In the genomic region with DNA sequence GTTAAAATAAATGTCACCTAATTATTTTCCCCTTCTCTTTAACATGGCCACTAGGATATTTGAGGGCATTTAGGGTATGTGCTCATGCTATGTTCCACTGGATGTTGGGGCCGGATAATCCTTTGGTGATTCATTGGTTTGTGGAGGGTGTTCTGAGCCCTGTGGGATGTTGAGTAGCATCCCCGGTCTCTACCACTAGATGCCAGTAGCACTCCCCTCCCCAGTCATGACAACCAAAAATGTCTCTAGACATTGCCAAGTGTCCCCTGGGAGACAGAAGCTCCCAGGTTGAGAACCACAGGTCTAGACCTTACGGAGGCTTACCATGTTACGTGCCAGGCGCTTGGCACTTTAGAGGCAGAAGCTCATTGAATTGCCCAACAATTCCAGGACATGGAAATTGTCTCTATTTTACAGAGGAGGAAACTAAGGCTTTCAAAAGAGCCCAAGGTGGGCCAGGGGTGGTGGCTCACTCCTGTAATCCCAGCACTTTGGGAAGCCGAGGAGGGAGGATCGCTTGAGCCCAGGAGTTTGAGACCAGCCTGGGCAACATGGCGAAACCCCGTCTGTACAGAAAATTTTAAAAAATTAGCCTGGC, we compare ENCODE assay signal across 8 cellular contexts. TPM values are rescaled to one million over a fixed set of nuclear protein-coding genes. Genes with fewer than 3 reads are reported as not detected.
DNase-seq lines count a peak whose midpoint lies in the region; ATAC-seq and TF ChIP-seq lines count a peak whose summit lies in the region.

No MANE protein-coding gene starts in this region.

- DNase-seq in activated CD4-positive, CD25-positive, alpha-beta regulatory T cell (lab: John Stamatoyannopoulos, UW): no peak
- DNase-seq in IMR-90 (peak; percentile 76), SK-MEL-5 (ENCODE audit: low read depth, low spot score) (peak; percentile 79), neural progenitor cell (ENCODE audit: low spot score) (peak; percentile 75)
- no peak for DNase-seq in effector memory CD8-positive, alpha-beta T cell

- in situ Hi-C loops in IMR-90 (cut with MboI; ENCODE audit: low sequenced_read_pairs) (loop anchor here (5.0 to 10.0 kb wide), 2 partner anchors 72 to 341 kb away; partner anchors contain the start of gene NAPSA), SK-MEL-5 (cut with HindIII; ENCODE audit: low pct_unique_long_range_greater_than_20kb, low sequenced_read_pairs) (no loop called here)

- CTCF ChIA-PET in IMR-90 (lab: Yijun Ruan, JAX): interaction anchor here (0.6 to 1.3 kb wide), 5 partner anchors 10 to 78 kb away, joined by 3 to 4 read pairs (median 3); no protein-coding TSS in a partner anchor

- no peak overlapping the region for H2AK5ac ChIP-seq in IMR-90 (ENCODE audit: low read depth, low read length)

- H2BK15ac ChIP-seq in IMR-90 (ENCODE audit: low read depth, low read length): no peak overlapping the region

- no peaks in the 10 kb centered on the region for H3K27me3 ChIP-seq in IMR-90 (ENCODE audit: control insufficient read depth, insufficient read depth, low read length)
- H3K27me3 ChIP-seq in neural progenitor cell: peaks cover 60% of the 10 kb centered on the region

- no peaks in the 10 kb centered on the region for H3K36me3 Mint-ChIP-seq in effector memory CD8-positive, alpha-beta T cell (ENCODE audit: insufficient read depth)
- H3K36me3 Mint-ChIP-seq in neural progenitor cell: peaks cover 11% of the 10 kb centered on the region

- no peak overlapping the region for H2AFZ ChIP-seq in IMR-90 (replicated peaks; ENCODE audit: low read length, poor library complexity)
- H2AFZ ChIP-seq in neural progenitor cell (replicated peaks): no peak overlapping the region

- no peak overlapping the region for H3K14ac ChIP-seq in IMR-90 (replicated peaks; ENCODE audit: low read depth, low read length)

- ATAC-seq in activated CD4-positive, CD25-positive, alpha-beta regulatory T cell treated with anti-CD3 and anti-CD28 coated beads, Interleukin-2, amount 50 U/mL, for 24 hours: peak; percentile 51
- ATAC-seq in IMR-90 (ENCODE audit: low read depth): peak; percentile 97
- ATAC-seq in effector memory CD8-positive, alpha-beta T cell (replicated peaks): peak; percentile 32
- ATAC-seq in HG03280 (IDR thresholded peaks at IDR 0.05; ENCODE audit: unreplicated experiment): no peak
- ATAC-seq in HG03520 (IDR thresholded peaks at IDR 0.05; ENCODE audit: unreplicated experiment): no peak

- TF ChIP-seq CTCF in IMR-90 (conservative IDR thresholded peaks at IDR 0.05; ENCODE audit: low read depth, low read length) (peak; percentile 87), neural progenitor cell (IDR thresholded peaks at IDR 0.05) (peak; percentile 68)

- intact Hi-C loops in IMR-90 (cut with micrococcal nuclease): loop anchor here (1.0 to 2.0 kb wide), 2 partner anchors 78 to 337 kb away; no protein-coding TSS in a partner anchor

- no peak overlapping the region for H3K18ac ChIP-seq in IMR-90 (ENCODE audit: low read depth, low read length)

- H4K5ac ChIP-seq in IMR-90 (ENCODE audit: low read depth, low read length): no peak overlapping the region

- no peaks in the 10 kb centered on the region for H3K36me3 ChIP-seq in IMR-90 (ENCODE audit: control insufficient read depth, insufficient read depth, low read length)
- no peaks in the 10 kb centered on the region for H3K36me3 ChIP-seq in neural progenitor cell

- peak overlapping the region; percentile 72 for H2AK9ac ChIP-seq in IMR-90 (replicated peaks; ENCODE audit: low read depth, low read length, poor library complexity)

- H3K23ac ChIP-seq in IMR-90 (ENCODE audit: low read depth, low read length): no peak overlapping the region

- no peak overlapping the region for H3K4ac ChIP-seq in IMR-90 (ENCODE audit: low read depth, low read length)

- H3K27me3 Mint-ChIP-seq in effector memory CD8-positive, alpha-beta T cell: peaks cover 31 to 59% of the 10 kb centered on the region in 2 donors
- H3K27me3 Mint-ChIP-seq in neural progenitor cell (ENCODE audit: insufficient read depth, low read depth): peaks cover 3% of the 10 kb centered on the region

- dilution Hi-C loops in IMR-90 (cut with HindIII; ENCODE audit: low sequenced_read_pairs, unreplicated experiment): no loop called here

- no peaks in the 10 kb centered on the region for H3K9me3 ChIP-seq in IMR-90 (ENCODE audit: control insufficient read depth, insufficient read depth, low read length)
- H3K9me3 ChIP-seq in neural progenitor cell (ENCODE audit: low read depth): no peaks in the 10 kb centered on the region

- no peak overlapping the region for H3K27ac Mint-ChIP-seq in effector memory CD8-positive, alpha-beta T cell
- H3K27ac Mint-ChIP-seq in neural progenitor cell: no peak overlapping the region

- no peaks in the 10 kb centered on the region for H4K20me1 ChIP-seq in IMR-90 (ENCODE audit: insufficient read depth, low read length)
- H4K20me1 ChIP-seq in neural progenitor cell (ENCODE audit: low read depth): no peaks in the 10 kb centered on the region

- H3K9ac ChIP-seq in IMR-90 (ENCODE audit: low read depth, low read length) (no peak overlapping the region), neural progenitor cell (no peak overlapping the region)

- H3K9me1 ChIP-seq in IMR-90 (ENCODE audit: insufficient read depth, low read length): 0 out of 2 replicates have a peak, but pooled peaks cover 3% of the 10 kb centered on the region

- WGBS in IMR-90 (ENCODE audit: extremely low coverage in 2 of 2, insufficient read length in 1 of 2), 2 experiments: 35% methylated on average over 3 of the region's 9 CpGs; no CpG with 5 or more reads in 1 of the 2 experiments

- H4K8ac ChIP-seq in IMR-90 (ENCODE audit: low read depth in 2 of 2, low read length in 2 of 2): no peak overlapping the region

- H3K4me1 Mint-ChIP-seq in effector memory CD8-positive, alpha-beta T cell (ENCODE audit: low read depth in 2 of 2): no peaks in the 10 kb centered on the region
- H3K4me1 Mint-ChIP-seq in neural progenitor cell: peaks cover 7% of the 10 kb centered on the region

- TF ChIP-seq RAD21 in IMR-90 (IDR thresholded peaks at IDR 0.05; ENCODE audit: low read length): peak; percentile 87

- H3K4me1 ChIP-seq in IMR-90 (ENCODE audit: control insufficient read depth, insufficient read depth, low read length) (peaks cover 1% of the 10 kb centered on the region; the same call in 1 of the 2 replicates), neural progenitor cell (no peaks in the 10 kb centered on the region)

- H3K9me3 Mint-ChIP-seq in effector memory CD8-positive, alpha-beta T cell: no peaks in the 10 kb centered on the region
- no peaks in the 10 kb centered on the region for H3K9me3 Mint-ChIP-seq in neural progenitor cell

- H2BK5ac ChIP-seq in IMR-90 (ENCODE audit: low read depth, low read length, poor library complexity, severe bottlenecking): no peak overlapping the region

- H3K4me2 ChIP-seq in IMR-90 (ENCODE audit: low read depth, low read length) (no peak overlapping the region), neural progenitor cell (no peak overlapping the region)

- H4K91ac ChIP-seq in IMR-90 (ENCODE audit: insufficient read depth, low read depth, low read length): no peak overlapping the region

- POLR2A ChIA-PET in IMR-90 (lab: Charles Lee; ENCODE audit: unreplicated experiment): no interaction called here

- no peak overlapping the region for H3K27ac ChIP-seq in IMR-90 (ENCODE audit: insufficient read depth, low read length)
- H3K27ac ChIP-seq in neural progenitor cell: no peak overlapping the region

- no peak overlapping the region for H3K4me3 Mint-ChIP-seq in effector memory CD8-positive, alpha-beta T cell
- H3K4me3 Mint-ChIP-seq in neural progenitor cell: no peak overlapping the region

- H3K79me2 ChIP-seq in neural progenitor cell (ENCODE audit: low read depth): no peaks in the 10 kb centered on the region

- BruUV-seq in IMR-90 (replicated peaks; lab: Mats Ljungman, UMichigan): no TSS peak

- no peak overlapping the region for H2BK120ac ChIP-seq in IMR-90 (ENCODE audit: low read depth, low read length)

- TF ChIP-seq POLR2A in IMR-90 (IDR thresholded peaks at IDR 0.05; ENCODE audit: low read depth, low read length): no peak; the same call in 1 of the 2 replicates

- H3K56ac ChIP-seq in IMR-90 (ENCODE audit: extremely low read depth, insufficient read depth, low read length): no peak overlapping the region

- no peak overlapping the region for H2BK20ac ChIP-seq in IMR-90 (ENCODE audit: low read depth, low read length)

- no peaks in the 10 kb centered on the region for H3K79me1 ChIP-seq in IMR-90 (ENCODE audit: low read depth in 1 of 2, low read length in 2 of 2)

- no peaks in the 10 kb centered on the region for H3F3A ChIP-seq in neural progenitor cell (ENCODE audit: low read depth)

- H3K4me3 ChIP-seq in IMR-90 (ENCODE audit: insufficient read depth, low read depth, low read length) (no peak overlapping the region), neural progenitor cell (no peak overlapping the region)

TF ChIP-seq in IMR-90, 13 proteins besides CTCF, POLR2A, EP300 and RAD21 (continues in another document):
- peak; percentile 77 for TF ChIP-seq SMC3 (IDR thresholded peaks at IDR 0.05; ENCODE audit: low read depth, low read length)

RNA-seq across cellular contexts. Expression of gene SHANK1, which starts 14.1 kb away (rescaled TPM):
- total RNA-seq in IMR-90 (2012; rRNA removed): 4.7 and 6.1 TPM in 2 replicates
- 6.7 and 7.6 TPM in 2 replicates for polyA plus RNA-seq in IMR-90 (2012; rRNA removed)
- polyA plus RNA-seq in IMR-90 (2012; cell fraction: cytosol; rRNA removed): 3.5 and 7.3 TPM in 2 replicates
- polyA plus RNA-seq in IMR-90 (2012; cell fraction: nucleus; rRNA removed; ENCODE audit: low replicate concordance): 20.6 and 30.1 TPM in 2 replicates
- 0.27 and 0.48 TPM in 2 replicates for total RNA-seq in SK-MEL-5 (2014; rRNA removed; shearing (Covaris generic))
- 0.01 and 0.81 TPM in 2 replicates for polyA plus RNA-seq in SK-MEL-5 (2015; cell fraction: cytosol; rRNA removed)
- 0.22 and 0.36 TPM in 2 replicates for polyA plus RNA-seq in SK-MEL-5 (2015; cell fraction: nucleus; rRNA removed)
- 1.4 and 2.3 TPM in 2 replicates for total RNA-seq in neural progenitor cell (ENCODE audit: low replicate concordance)

RNA-seq across cellular contexts. Expression of gene CLEC11A, which starts 17.6 kb away (rescaled TPM):
- total RNA-seq in IMR-90 (2012; rRNA removed) (17.0 and 19.2 TPM in 2 replicates), neural progenitor cell (ENCODE audit: low replicate concordance) (0.09 and 3.4 TPM in 2 replicates)
- 152 and 223 TPM in 2 replicates for polyA plus RNA-seq in IMR-90 (2012; rRNA removed)
- 190 and 348 TPM in 2 replicates for polyA plus RNA-seq in IMR-90 (2012; cell fraction: cytosol; rRNA removed)
- polyA plus RNA-seq in IMR-90 (2012; cell fraction: nucleus; rRNA removed; ENCODE audit: low replicate concordance): 394 and 1,182 TPM in 2 replicates
- total RNA-seq in SK-MEL-5 (2014; rRNA removed; shearing (Covaris generic)): 1.0 and 1.2 TPM in 2 replicates
- 2.7 and 5.9 TPM in 2 replicates for polyA plus RNA-seq in SK-MEL-5 (2015; cell fraction: cytosol; rRNA removed)
- polyA plus RNA-seq in SK-MEL-5 (2015; cell fraction: nucleus; rRNA removed): 3.2 and 6.3 TPM in 2 replicates

RNA-seq across cellular contexts. Expression of gene C19orf81, which starts 56.3 kb away (rescaled TPM):
- total RNA-seq in IMR-90 (2012; rRNA removed) (not detected in 2 replicates), neural progenitor cell (ENCODE audit: low replicate concordance) (1.3 and 6.0 TPM in 2 replicates)
- polyA plus RNA-seq in IMR-90 (2012; rRNA removed): 0.31 and 1.1 TPM in 2 replicates
- polyA plus RNA-seq in IMR-90 (2012; cell fraction: cytosol; rRNA removed): 0.70 and 0.97 TPM in 2 replicates
- polyA plus RNA-seq in IMR-90 (2012; cell fraction: nucleus; rRNA removed; ENCODE audit: low replicate concordance): 0.83 TPM in 1 of 2 replicates, not detected in the other
- total RNA-seq in SK-MEL-5 (2014; rRNA removed; shearing (Covaris generic)): 2.7 and 4.3 TPM in 2 replicates
- polyA plus RNA-seq in SK-MEL-5 (2015; cell fraction: cytosol; rRNA removed): 1.4 and 2.6 TPM in 2 replicates
- not detected in 2 replicates for polyA plus RNA-seq in SK-MEL-5 (2015; cell fraction: nucleus; rRNA removed)

Comparison
In these comparisons a context has a peak if more than half of its experiments do, and no peak if none do; other contexts are left out.
1. ATAC-seq: peak in activated CD4-positive, CD25-positive, alpha-beta regulatory T cell treated with anti-CD3 and anti-CD28 coated beads, Interleukin-2, amount 50 U/mL, for 24 hours (2 of 2), IMR-90 (single experiment) and effector memory CD8-positive, alpha-beta T cell (single experiment); none in HG03280 (single experiment) and HG03520 (single experiment).
2. DNase-seq: peak in IMR-90 (single experiment), SK-MEL-5 (single experiment) and neural progenitor cell (single experiment); none in activated CD4-positive, CD25-positive, alpha-beta regulatory T cell (0 of 4) and effector memory CD8-positive, alpha-beta T cell (0 of 3).